Comparison of ENCODE assay signal across 29 cellular contexts in genomic region chr18:69584429-69584828, GRCh38.
"Had no signal": no experiment of that assay in that cellular context is flagged by ENCODE, and none has a peak within 500 bp of the region (broad histone marks: within the 10 kb centered on the region; RNA-seq: fewer than 3 reads in every experiment).

No MANE protein-coding gene starts in this region.

- H3K36me3 ChIP-seq: adrenal gland, ascending aorta had no signal

- H3K27ac ChIP-seq: adrenal gland, ascending aorta, VCaP had no signal

- DNase-seq: activated B cell treated with CpG ODN at 0.5 μM for 24 hours; activated CD4-positive, alpha-beta memory T cell treated with anti-CD3 and anti-CD28 coated beads for 36 hours; activated CD4-positive, alpha-beta T cell treated with anti-CD3 and anti-CD28 coated beads for 4 hours; activated CD4-positive, alpha-beta T cell treated with anti-CD3 and anti-CD28 coated beads, Interleukin-2, amount 10 ng/mL, durations not matched to agents 24 days and 14 days; activated CD4-positive, alpha-beta T cell treated with anti-CD3 and anti-CD28 coated beads, Interleukin-2, amount 50 U/mL, for 1 hour; activated CD4-positive, alpha-beta T cell treated with anti-CD3 and anti-CD28 coated beads, Interleukin-2, amount 50 U/mL, for 4 hours; activated CD4-positive, CD25-positive, alpha-beta regulatory T cell treated with anti-CD3 and anti-CD28 coated beads, Interleukin-2, amount 50 U/mL, for 72 hours; activated CD8-positive, alpha-beta memory T cell treated with anti-CD3 and anti-CD28 coated beads, Interleukin-2, amount 50 U/mL, for 4 hours; activated CD8-positive, alpha-beta T cell treated with anti-CD3 and anti-CD28 coated beads for 36 hours; activated effector memory CD4-positive, alpha-beta T cell treated with anti-CD3 and anti-CD28 coated beads, Interleukin-2, amount 50 U/mL, for 16 hours; activated gamma-delta T cell treated with Interleukin-2 at 50 U/mL for 16 hours; activated naive CD4-positive, alpha-beta T cell; activated naive CD4-positive, alpha-beta T cell treated with anti-CD3 and anti-CD28 coated beads for 36 hours; activated naive CD4-positive, alpha-beta T cell treated with anti-CD3 and anti-CD28 coated beads, Interleukin-2, amount 50 U/mL, for 16 hours; activated naive CD8-positive, alpha-beta T cell treated with anti-CD3 and anti-CD28 coated beads for 36 hours; activated T-cell treated with anti-CD3 and anti-CD28 coated beads for 4 hours; activated T-cell treated with anti-CD3 and anti-CD28 coated beads, Interleukin-2, amount 50 U/mL, for 1 hour; activated T-cell treated with anti-CD3 and anti-CD28 coated beads, Interleukin-2, amount 50 U/mL, for 4 hours; activated T-cell treated with anti-CD3 and anti-CD28 coated beads, Interleukin-2, amount 50 U/mL, for 72 hours; adrenal gland; amniotic stem cell; central memory CD4-positive, alpha-beta T cell; T-helper 1 cell; T-helper 2 cell; T-helper 9 cell had no signal

- H3K4me1 ChIP-seq: adrenal gland, ascending aorta had no signal

- H3K27me3 ChIP-seq: adrenal gland, ascending aorta had no signal

- H3K9me3 ChIP-seq: adrenal gland, ascending aorta had no signal

- ATAC-seq: activated CD8-positive, alpha-beta T cell treated with anti-CD3 and anti-CD28 coated beads for 36 hours; activated naive CD4-positive, alpha-beta T cell treated with anti-CD3 and anti-CD28 coated beads, Interleukin-2, amount 50 U/mL, for 72 hours; activated T-cell treated with anti-CD3 and anti-CD28 coated beads, Interleukin-2, amount 50 U/mL, for 4 hours; activated T-cell treated with anti-CD3 and anti-CD28 coated beads, Interleukin-2, amount 50 U/mL, for 72 hours; activated T-helper 17 cell treated with anti-CD3 and anti-CD28 coated beads, Interleukin-2, amount 50 U/mL, for 72 hours had no signal

- H3K4me3 ChIP-seq: adrenal gland, ascending aorta had no signal
